ENCODE assay signal across 8 cellular contexts in the genomic region with DNA sequence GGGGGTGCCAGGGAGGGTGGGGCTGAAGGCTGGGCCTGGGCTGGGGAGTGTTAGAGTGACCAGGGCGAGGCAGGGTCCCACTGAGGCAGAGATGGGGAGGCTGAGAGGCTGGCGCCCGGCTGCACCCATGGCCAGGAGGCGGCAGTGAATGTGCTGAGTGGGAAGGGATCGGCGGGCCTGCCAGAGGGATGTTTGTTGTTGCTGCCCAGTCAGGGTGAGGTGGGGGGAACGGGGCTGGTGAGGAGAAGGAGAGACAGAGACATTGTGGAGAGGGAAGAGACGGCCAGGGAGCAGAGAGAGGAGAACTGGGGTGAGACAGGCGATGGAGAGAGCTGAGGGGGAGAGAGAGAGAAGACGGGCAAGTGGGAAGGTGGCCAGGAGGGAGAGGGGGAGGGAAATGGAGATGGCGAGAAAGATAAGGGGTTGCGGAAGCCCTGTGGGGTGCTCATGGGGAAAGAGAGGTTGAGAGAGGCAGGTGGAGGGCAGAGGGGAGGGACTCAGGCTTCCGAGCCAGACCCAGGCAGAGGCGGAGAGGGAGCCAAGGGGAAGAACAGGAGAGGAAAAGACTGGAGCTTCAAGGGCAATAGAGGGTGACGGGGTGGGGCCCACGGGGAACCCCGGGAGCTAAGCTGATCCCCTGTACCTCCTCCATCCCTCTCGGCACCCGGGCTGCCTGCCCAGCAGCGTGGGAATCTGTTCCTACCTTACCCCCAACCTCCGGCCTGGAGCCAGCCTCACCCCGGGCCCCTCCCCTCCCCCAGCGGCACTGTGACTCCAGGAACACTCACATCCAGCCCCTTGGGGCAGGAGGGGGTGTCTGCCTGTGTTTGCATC. TPM values are rescaled to one million over a fixed set of nuclear protein-coding genes. Genes with fewer than 3 reads are reported as not detected.
DNase-seq lines count a peak whose midpoint lies in the region; ATAC-seq and TF ChIP-seq lines count a peak whose summit lies in the region.

No MANE protein-coding gene starts in this region.

- no peaks in the 10 kb centered on the region for H3K9me3 ChIP-seq in MG63

- CTCF ChIA-PET in HEK293T (lab: Yijun Ruan, JAX): no interaction called here

- no peaks in the 10 kb centered on the region for H3K27me3 ChIP-seq in MG63

- POLR2A ChIA-PET in HEK293T (lab: Yijun Ruan, JAX): interaction anchor here (1.1 to 2.0 kb wide), 4 partner anchors 10 to 13 kb away, joined by 3 to 9 read pairs (median 6); partner anchors contain the start of gene DMAC2

- peaks cover 19% of the 10 kb centered on the region for H3K36me3 ChIP-seq in MG63

- DNase-seq in astrocyte of the hippocampus (ENCODE audit: low read depth, low spot score): peak; percentile 51
- DNase-seq in iPS-NIHi11 (ENCODE audit: low spot score): peak; percentile 52
- peak; percentile 14 for DNase-seq in stimulated activated CD8-positive, alpha-beta memory T cell treated with anti-CD3 and anti-CD28 coated beads, Interleukin-12 subunit alpha, Interleukin-12 subunit beta, amount 100 ng/mL, for 4 hours (ENCODE audit: low read depth)
- DNase-seq in inferior parietal cortex (ENCODE audit: extremely low spot score): no peak
- DNase-seq in HEK293T (ENCODE audit: extremely low spot score): no peak
- DNase-seq in MG63: no peak

- H3K4me3 ChIP-seq in MG63: no peak overlapping the region

- peak; percentile 11 for ATAC-seq in GM18502 (IDR thresholded peaks at IDR 0.05; ENCODE audit: poor library complexity, unreplicated experiment)
- ATAC-seq in SK-N-SH treated with all-trans-retinoic acid at 6 μM for 48 hours: peak; percentile 13

TF ChIP-seq in SK-N-SH treated with all-trans-retinoic acid at 6 μM for 48 hours, 23 proteins besides CTCF, POLR2A, EP300 and RAD21:
- TF ChIP-seq PPARA (CRISPR knock-in tag; IDR thresholded peaks at IDR 0.05; ENCODE audit: borderline replicate concordance) (no peak), TOX (CRISPR knock-in tag; IDR thresholded peaks at IDR 0.05; ENCODE audit: borderline replicate concordance) (no peak), TSHZ2 (CRISPR knock-in tag; IDR thresholded peaks at IDR 0.05) (no peak), CSDC2 (CRISPR knock-in tag; IDR thresholded peaks at IDR 0.05) (no peak), ZNF8 (CRISPR knock-in tag; IDR thresholded peaks at IDR 0.05) (no peak), RARB (CRISPR knock-in tag; IDR thresholded peaks at IDR 0.05) (no peak), ZNF70 (CRISPR knock-in tag; IDR thresholded peaks at IDR 0.05) (no peak), ARNTL (CRISPR knock-in tag; IDR thresholded peaks at IDR 0.05; ENCODE audit: borderline replicate concordance, low read depth) (no peak), GLIS3 (CRISPR knock-in tag; IDR thresholded peaks at IDR 0.05) (no peak), SNAI2 (CRISPR knock-in tag; IDR thresholded peaks at IDR 0.05) (no peak), ISL1 (CRISPR knock-in tag; IDR thresholded peaks at IDR 0.05) (no peak), BACH2 (CRISPR knock-in tag; IDR thresholded peaks at IDR 0.05; ENCODE audit: borderline replicate concordance) (no peak), ZFP30 (CRISPR knock-in tag; IDR thresholded peaks at IDR 0.05) (no peak)

TF ChIP-seq in HEK293T, 16 proteins besides CTCF, POLR2A, EP300 and RAD21:
- no peak for TF ChIP-seq NFRKB (IDR thresholded peaks at IDR 0.05)
- no peak for TF ChIP-seq HDGF (IDR thresholded peaks at IDR 0.05; ENCODE audit: borderline replicate concordance)
- TF ChIP-seq ELF4 (IDR thresholded peaks at IDR 0.05): no peak
- TF ChIP-seq TARDBP (IDR thresholded peaks at IDR 0.05): no peak
- TF ChIP-seq ZNF384 (IDR thresholded peaks at IDR 0.05): no peak
- no peak for TF ChIP-seq FOXA1 (IDR thresholded peaks at IDR 0.05)
- no peak for TF ChIP-seq SP1 (IDR thresholded peaks at IDR 0.05)
- TF ChIP-seq L3MBTL2 (conservative IDR thresholded peaks at IDR 0.05): no peak
- TF ChIP-seq LEF1 (IDR thresholded peaks at IDR 0.05; ENCODE audit: borderline replicate concordance): no peak
- TF ChIP-seq FOXK2 (IDR thresholded peaks at IDR 0.05): no peak
- TF ChIP-seq SUZ12 (IDR thresholded peaks at IDR 0.05): no peak
- no peak for TF ChIP-seq FOXM1 (IDR thresholded peaks at IDR 0.05; ENCODE audit: borderline replicate concordance)
- TF ChIP-seq, protein P1, sequence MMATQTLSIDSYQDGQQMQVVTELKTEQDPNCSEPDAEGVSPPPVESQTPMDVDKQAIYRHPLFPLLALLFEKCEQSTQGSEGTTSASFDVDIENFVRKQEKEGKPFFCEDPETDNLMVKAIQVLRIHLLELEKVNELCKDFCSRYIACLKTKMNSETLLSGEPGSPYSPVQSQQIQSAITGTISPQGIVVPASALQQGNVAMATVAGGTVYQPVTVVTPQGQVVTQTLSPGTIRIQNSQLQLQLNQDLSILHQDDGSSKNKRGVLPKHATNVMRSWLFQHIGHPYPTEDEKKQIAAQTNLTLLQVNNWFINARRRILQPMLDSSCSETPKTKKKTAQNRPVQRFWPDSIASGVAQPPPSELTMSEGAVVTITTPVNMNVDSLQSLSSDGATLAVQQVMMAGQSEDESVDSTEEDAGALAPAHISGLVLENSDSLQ (IDR thresholded peaks at IDR 0.05): no peak
- TF ChIP-seq CTBP1 (IDR thresholded peaks at IDR 0.05; ENCODE audit: borderline replicate concordance): no peak
- no peak for TF ChIP-seq BHLHE40 (IDR thresholded peaks at IDR 0.05; ENCODE audit: borderline replicate concordance)
- no peak for TF ChIP-seq ARNT (IDR thresholded peaks at IDR 0.05)

RNA-seq across cellular contexts. Expression of gene B3GNT8, which starts 0.7 kb away (rescaled TPM):
- total RNA-seq in MG63 (2014; rRNA removed; shearing (Covaris generic); ENCODE audit: low replicate concordance): not detected in 2 replicates

RNA-seq across cellular contexts. Expression of gene DMAC2, which starts 11.8 kb away (rescaled TPM):
- total RNA-seq in MG63 (2014; rRNA removed; shearing (Covaris generic); ENCODE audit: low replicate concordance): 37.6 and 56.2 TPM in 2 replicates

RNA-seq across cellular contexts. Expression of gene ERICH4, which starts 15.1 kb away (rescaled TPM):
- total RNA-seq in MG63 (2014; rRNA removed; shearing (Covaris generic); ENCODE audit: low replicate concordance): not detected in 2 replicates

RNA-seq across cellular contexts. Expression of gene BCKDHA, which starts 30.2 kb away (rescaled TPM):
- 22.0 and 58.6 TPM in 2 replicates for total RNA-seq in MG63 (2014; rRNA removed; shearing (Covaris generic); ENCODE audit: low replicate concordance)

RNA-seq across cellular contexts. Expression of gene EXOSC5, which starts 30.7 kb away (rescaled TPM):
- total RNA-seq in MG63 (2014; rRNA removed; shearing (Covaris generic); ENCODE audit: low replicate concordance): 64.6 and 95.3 TPM in 2 replicates

Comparison
In these comparisons a context has a peak if more than half of its experiments do, and no peak if none do; other contexts are left out.
1. DNase-seq: peak in astrocyte of the hippocampus (single experiment), iPS-NIHi11 (single experiment) and stimulated activated CD8-positive, alpha-beta memory T cell treated with anti-CD3 and anti-CD28 coated beads, Interleukin-12 subunit alpha, Interleukin-12 subunit beta, amount 100 ng/mL, for 4 hours (single experiment); none in inferior parietal cortex (single experiment), HEK293T (single experiment) and MG63 (single experiment).